Comparison of ENCODE assay signal across 1 cellular context in genomic region chr2:174663572-174663971, GRCh38.
TF ChIP-seq lines count a peak whose summit lies in the region.

No MANE protein-coding gene starts in this region.

TF ChIP-seq in SK-N-SH, 30 proteins besides CTCF, POLR2A, EP300 and RAD21 (continued from another document):
- TF ChIP-seq FOXJ3 (CRISPR knock-in tag; IDR thresholded peaks at IDR 0.05) (no peak), SIN3A (IDR thresholded peaks at IDR 0.05; ENCODE audit: borderline replicate concordance, low read depth, low read length) (no peak), SMC3 (IDR thresholded peaks at IDR 0.05; ENCODE audit: low read depth, low read length) (no peak), REST (IDR thresholded peaks at IDR 0.05; ENCODE audit: low read depth, low read length) (0 out of 2 replicates have a peak, but pooled peaks have one; percentile 24), ELF1 (IDR thresholded peaks at IDR 0.05) (no peak), FOSL2 (IDR thresholded peaks at IDR 0.05; ENCODE audit: borderline replicate concordance, low read depth) (no peak), TEAD4 (IDR thresholded peaks at IDR 0.05; ENCODE audit: borderline replicate concordance, insufficient read depth) (0 out of 2 replicates have a peak, but pooled peaks have one; percentile 47), TCF12 (IDR thresholded peaks at IDR 0.05) (peak; percentile 96), IRF3 (IDR thresholded peaks at IDR 0.05; ENCODE audit: low read depth, low read length) (no peak), TAF1 (IDR thresholded peaks at IDR 0.05; ENCODE audit: borderline replicate concordance, low read depth, low read length) (no peak), EZH2phosphoT487 (IDR thresholded peaks at IDR 0.05; ENCODE audit: borderline replicate concordance, low read depth) (no peak), JUND (IDR thresholded peaks at IDR 0.05) (no peak), CHD2 (IDR thresholded peaks at IDR 0.05; ENCODE audit: low read length, partially characterized antibody) (peak; percentile 69), NRF1 (IDR thresholded peaks at IDR 0.05; ENCODE audit: low read depth, low read length) (peak; percentile 68), GATA2 (CRISPR knock-in tag; IDR thresholded peaks at IDR 0.05) (peak; percentile 72), RXRA (IDR thresholded peaks at IDR 0.05; ENCODE audit: borderline replicate concordance, low read depth) (no peak), FOXM1 (IDR thresholded peaks at IDR 0.05; ENCODE audit: low read depth) (no peak), MEF2A (IDR thresholded peaks at IDR 0.05; ENCODE audit: borderline replicate concordance, low read depth) (no peak)
- TF ChIP-seq, protein P1, sequence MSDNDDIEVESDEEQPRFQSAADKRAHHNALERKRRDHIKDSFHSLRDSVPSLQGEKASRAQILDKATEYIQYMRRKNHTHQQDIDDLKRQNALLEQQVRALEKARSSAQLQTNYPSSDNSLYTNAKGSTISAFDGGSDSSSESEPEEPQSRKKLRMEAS (IDR thresholded peaks at IDR 0.05; ENCODE audit: low read depth): peak; percentile 66
- TF ChIP-seq, protein P2, sequence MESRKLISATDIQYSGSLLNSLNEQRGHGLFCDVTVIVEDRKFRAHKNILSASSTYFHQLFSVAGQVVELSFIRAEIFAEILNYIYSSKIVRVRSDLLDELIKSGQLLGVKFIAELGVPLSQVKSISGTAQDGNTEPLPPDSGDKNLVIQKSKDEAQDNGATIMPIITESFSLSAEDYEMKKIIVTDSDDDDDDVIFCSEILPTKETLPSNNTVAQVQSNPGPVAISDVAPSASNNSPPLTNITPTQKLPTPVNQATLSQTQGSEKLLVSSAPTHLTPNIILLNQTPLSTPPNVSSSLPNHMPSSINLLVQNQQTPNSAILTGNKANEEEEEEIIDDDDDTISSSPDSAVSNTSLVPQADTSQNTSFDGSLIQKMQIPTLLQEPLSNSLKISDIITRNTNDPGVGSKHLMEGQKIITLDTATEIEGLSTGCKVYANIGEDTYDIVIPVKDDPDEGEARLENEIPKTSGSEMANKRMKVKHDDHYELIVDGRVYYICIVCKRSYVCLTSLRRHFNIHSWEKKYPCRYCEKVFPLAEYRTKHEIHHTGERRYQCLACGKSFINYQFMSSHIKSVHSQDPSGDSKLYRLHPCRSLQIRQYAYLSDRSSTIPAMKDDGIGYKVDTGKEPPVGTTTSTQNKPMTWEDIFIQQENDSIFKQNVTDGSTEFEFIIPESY (IDR thresholded peaks at IDR 0.05; ENCODE audit: borderline replicate concordance, low read depth): no peak
